In genomic region chr11:64802370-64803162, GRCh38 we compare ENCODE assay signal across 8 cellular contexts. TPM values are rescaled to one million over a fixed set of nuclear protein-coding genes. Genes with fewer than 3 reads are reported as not detected.
A peak's percentile ranks its signal among the peaks of the same experiment; 100 is the strongest.
DNase-seq lines count a peak whose midpoint lies in the region; ATAC-seq, FAIRE-seq and TF ChIP-seq lines count a peak whose summit lies in the region.

No MANE protein-coding gene starts in this region.

- H3K4me2 ChIP-seq in skeletal muscle satellite cell (ENCODE audit: low read length) = peak overlapping the region; percentile 96

- no peak for TF ChIP-seq CTCF in D721Med (IDR thresholded peaks at IDR 0.05; ENCODE audit: insufficient read depth, missing control alignments)

- no peak overlapping the region for H3K9ac ChIP-seq in skeletal muscle satellite cell (ENCODE audit: low read depth, low read length)

- DNase-seq in DMS53 (lab: John Stamatoyannopoulos, UW) (peak; percentile 52), DMS53 treated with DMSO at 0.1 percent for 48 hours (lab: John Stamatoyannopoulos, UW; ENCODE audit: unreplicated experiment) (no peak), activated T-cell treated with anti-CD3 and anti-CD28 coated beads for 48 hours (ENCODE audit: low read depth) (peak; percentile 37), germinal center (ENCODE audit: low spot score) (peak; percentile 63), D721Med (ENCODE audit: insufficient read length, low spot score) (no peak), GDM1 (lab: John Stamatoyannopoulos, UW) (no peak)

- H3K36me3 ChIP-seq in skeletal muscle satellite cell (ENCODE audit: insufficient read depth, low read length) = peaks cover 20% of the 10 kb centered on the region

- H3K4me3 ChIP-seq in skeletal muscle satellite cell (ENCODE audit: low read length) = peak overlapping the region; percentile 77

- no peaks in the 10 kb centered on the region for H3K9me3 ChIP-seq in skeletal muscle satellite cell (replicated peaks; ENCODE audit: low read length)

- FAIRE-seq in D721Med (lab: Jason Lieb, UNC) = no peak

- peak; percentile 30 for ATAC-seq in HG03175 (IDR thresholded peaks at IDR 0.05; ENCODE audit: unreplicated experiment)

- H3K27me3 ChIP-seq in skeletal muscle satellite cell (ENCODE audit: control insufficient read depth, insufficient read depth, low read length) = no peaks in the 10 kb centered on the region

- H3K4me1 ChIP-seq in skeletal muscle satellite cell (ENCODE audit: control insufficient read depth, insufficient read depth, low read length) = peaks cover 8% of the 10 kb centered on the region

RNA-seq across cellular contexts. Expression of gene MAP4K2, which starts 0.4 kb away (rescaled TPM):
- total RNA-seq in skeletal muscle satellite cell (2012; rRNA removed) = 8.5 and 9.9 TPM in 2 replicates

RNA-seq across cellular contexts. Expression of gene MEN1, which starts 7.8 kb away (rescaled TPM):
- total RNA-seq in skeletal muscle satellite cell (2012; rRNA removed) = 20.0 and 21.4 TPM in 2 replicates

RNA-seq across cellular contexts. Expression of gene SF1, which starts 24.2 kb away (rescaled TPM):
- 87.8 and 96.1 TPM in 2 replicates for total RNA-seq in skeletal muscle satellite cell (2012; rRNA removed)

RNA-seq across cellular contexts. Expression of gene CDC42BPG, which starts 41.9 kb away (rescaled TPM):
- total RNA-seq in skeletal muscle satellite cell (2012; rRNA removed) = 0.25 TPM in 1 of 2 replicates, not detected in the other

RNA-seq across cellular contexts. Expression of gene PYGM, which starts 42.8 kb away (rescaled TPM):
- 0.76 and 0.87 TPM in 2 replicates for total RNA-seq in skeletal muscle satellite cell (2012; rRNA removed)

Comparison
In these comparisons a context has a peak if more than half of its experiments do, and no peak if none do; other contexts are left out.
1. DNase-seq: peak in DMS53 (single experiment), activated T-cell treated with anti-CD3 and anti-CD28 coated beads for 48 hours (single experiment) and germinal center (single experiment); none in DMS53 treated with DMSO at 0.1 percent for 48 hours (single experiment), D721Med (single experiment) and GDM1 (single experiment).